In genomic region chr16:27230562-27230991, GRCh38 we compare ENCODE assay signal across 9 cellular contexts. TPM values are rescaled to one million over a fixed set of nuclear protein-coding genes. Genes with fewer than 3 reads are reported as not detected.
A peak's percentile ranks its signal among the peaks of the same experiment; 100 is the strongest.
DNase-seq lines count a peak whose midpoint lies in the region; ATAC-seq and TF ChIP-seq lines count a peak whose summit lies in the region.
"Had no signal": no experiment of that assay in that cellular context is flagged by ENCODE, and none has a peak within 500 bp of the region (broad histone marks: within the 10 kb centered on the region; RNA-seq: fewer than 3 reads in every experiment).

No MANE protein-coding gene starts in this region.

- H3K27ac ChIP-seq in RWPE2 (ENCODE audit: poor library complexity, severe bottlenecking) (no peak overlapping the region), neural progenitor cell (no peak overlapping the region)

- H3K9ac ChIP-seq in neural progenitor cell, result no peak overlapping the region

- no peak for TF ChIP-seq CTCF in RWPE2 (IDR thresholded peaks at IDR 0.05; ENCODE audit: poor library complexity, severe bottlenecking)
- peak; percentile 4 for TF ChIP-seq CTCF in neural progenitor cell (IDR thresholded peaks at IDR 0.05)
- no peak for TF ChIP-seq CTCF in GM13977 (IDR thresholded peaks at IDR 0.05; ENCODE audit: extremely low read depth, insufficient read depth, missing control alignments)

- H3K4me3 Mint-ChIP-seq in neural progenitor cell, result no peak overlapping the region

- no peaks in the 10 kb centered on the region for H4K20me1 ChIP-seq in neural progenitor cell (ENCODE audit: low read depth)

- peaks cover 6% of the 10 kb centered on the region for H3K27me3 Mint-ChIP-seq in neural progenitor cell (ENCODE audit: insufficient read depth, low read depth)

- ATAC-seq in RWPE2 (ENCODE audit: low read depth), result no peak

- H3K36me3 ChIP-seq in RWPE2 (ENCODE audit: low read depth) (peaks cover 37% of the 10 kb centered on the region), neural progenitor cell (no peaks in the 10 kb centered on the region)

- no peak overlapping the region for H3K4me2 ChIP-seq in neural progenitor cell

- DNase-seq in A172 (ENCODE audit: low spot score) (peak; percentile 64), RWPE2 (ENCODE audit: low spot score) (peak; percentile 46), neural progenitor cell (ENCODE audit: low spot score) (no peak), T1000 (lab: John Stamatoyannopoulos, UW) (no peak), NCI-H146 (lab: John Stamatoyannopoulos, UW) (no peak), GM13977 (ENCODE audit: low spot score) (no peak), SKM-1 (lab: John Stamatoyannopoulos, UW; ENCODE audit: unreplicated experiment) (no peak)
- DNase-seq in activated T-cell treated with anti-CD3 and anti-CD28 coated beads, Interleukin-2, amount 50 U/mL, for 48 hours, result peak; percentile 74 to 78
- DNase-seq: trophoblast cell had no signal

- no peak overlapping the region for H2AFZ ChIP-seq in neural progenitor cell (replicated peaks)

- H3K4me3 ChIP-seq in RWPE2 (ENCODE audit: severe bottlenecking), result no peak overlapping the region
- no peak overlapping the region for H3K4me3 ChIP-seq in neural progenitor cell

- H3K4me1 Mint-ChIP-seq in neural progenitor cell, result peaks cover 16% of the 10 kb centered on the region

- no peaks in the 10 kb centered on the region for H3K36me3 Mint-ChIP-seq in neural progenitor cell

- H3K9me3 Mint-ChIP-seq in neural progenitor cell, result no peaks in the 10 kb centered on the region

- no peaks in the 10 kb centered on the region for H3F3A ChIP-seq in neural progenitor cell (ENCODE audit: low read depth)

- H3K79me2 ChIP-seq in neural progenitor cell (ENCODE audit: low read depth), result no peaks in the 10 kb centered on the region

- no peak overlapping the region for H3K27ac Mint-ChIP-seq in neural progenitor cell

- in situ Hi-C loops in GM13977 (cut with MboI; ENCODE audit: low pct_unique_long_range_greater_than_20kb, low sequenced_read_pairs, unreplicated experiment), result no loop called here

- H3K9me3 ChIP-seq in RWPE2 (ENCODE audit: severe bottlenecking) (no peaks in the 10 kb centered on the region), neural progenitor cell (ENCODE audit: low read depth) (no peaks in the 10 kb centered on the region)

- peaks cover 13% of the 10 kb centered on the region for H3K4me1 ChIP-seq in RWPE2 (ENCODE audit: insufficient read depth, poor library complexity, severe bottlenecking)
- H3K4me1 ChIP-seq in neural progenitor cell, result no peaks in the 10 kb centered on the region

- H3K27me3 ChIP-seq in RWPE2 (ENCODE audit: insufficient read depth, poor library complexity, severe bottlenecking), result no peaks in the 10 kb centered on the region
- no peaks in the 10 kb centered on the region for H3K27me3 ChIP-seq in neural progenitor cell

RNA-seq across cellular contexts. Expression of gene KDM8, which starts 27.3 kb away (rescaled TPM):
- 2.7 and 6.0 TPM in 2 replicates for total RNA-seq in A172 (2014; rRNA removed; shearing (Covaris generic))
- total RNA-seq in neural progenitor cell (ENCODE audit: low replicate concordance), result 6.5 and 11.9 TPM in 2 replicates

RNA-seq across cellular contexts. Expression of gene NSMCE1, which starts 38.0 kb away (rescaled TPM):
- 96.6 and 104 TPM in 2 replicates for total RNA-seq in A172 (2014; rRNA removed; shearing (Covaris generic))
- 44.6 and 83.4 TPM in 2 replicates for total RNA-seq in neural progenitor cell (ENCODE audit: low replicate concordance)

Comparison
In these comparisons a context has a peak if more than half of its experiments do, and no peak if none do; other contexts are left out.
1. DNase-seq: peak in A172 (single experiment), RWPE2 (single experiment) and activated T-cell treated with anti-CD3 and anti-CD28 coated beads, Interleukin-2, amount 50 U/mL, for 48 hours (2 of 2); none in neural progenitor cell (single experiment), T1000 (single experiment), NCI-H146 (single experiment), GM13977 (single experiment) and SKM-1 (single experiment).